Comparison of ENCODE assay signal across 9 cellular contexts in the genomic region with DNA sequence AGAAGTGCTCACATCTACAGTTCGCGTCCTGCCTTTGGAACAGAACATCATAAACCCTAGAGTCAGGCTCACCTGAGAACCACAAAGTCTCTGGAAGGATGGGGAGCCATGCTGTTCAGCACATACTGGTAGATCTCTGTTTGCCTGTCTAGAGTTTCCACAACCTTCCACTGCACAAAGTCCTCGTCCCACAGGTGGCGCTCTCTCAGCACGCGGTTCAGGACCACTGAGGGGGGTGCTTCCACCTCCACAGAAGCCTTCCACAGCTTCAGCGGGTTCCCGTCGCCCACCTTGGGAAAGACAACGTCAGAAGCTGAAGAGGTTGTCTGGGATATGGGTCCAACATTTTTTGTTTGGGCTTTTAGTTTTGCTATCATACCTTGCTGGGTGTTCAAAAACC.
DNase-seq lines count a peak whose midpoint lies in the region; ATAC-seq, FAIRE-seq and TF ChIP-seq lines count a peak whose summit lies in the region.
"Had no signal": no experiment of that assay in that cellular context is flagged by ENCODE, and none has a peak within 500 bp of the region (broad histone marks: within the 10 kb centered on the region; RNA-seq: fewer than 3 reads in every experiment).

No MANE protein-coding gene starts in this region.

- H3K27ac Mint-ChIP-seq in activated naive CD8-positive, alpha-beta T cell treated with anti-CD3 and anti-CD28 coated beads, Interleukin-2, amount 50 U/mL, for 24 hours = no peak overlapping the region
- H3K27ac Mint-ChIP-seq: T-helper 1 cell treated with Interleukin-12 subunit alpha and Interleukin-12 subunit beta and Interleukin-4 antibody, amounts not matched to agents 30 μg/mL and 1 μg/mL, for 36 hours had no signal

- no peak overlapping the region for H3K4me3 ChIP-seq in keratinocyte (ENCODE audit: control insufficient read depth in 2 of 3, extremely low read depth in 1 of 3, insufficient read depth in 2 of 3, low read depth in 1 of 3, low read length in 3 of 3)

- H3K27me3 Mint-ChIP-seq in activated naive CD8-positive, alpha-beta T cell treated with anti-CD3 and anti-CD28 coated beads, Interleukin-2, amount 50 U/mL, for 24 hours = peaks cover 15% of the 10 kb centered on the region

- ATAC-seq in GM19351 (IDR thresholded peaks at IDR 0.05; ENCODE audit: unreplicated experiment) = peak; percentile 35
- ATAC-seq in activated naive CD8-positive, alpha-beta T cell treated with anti-CD3 and anti-CD28 coated beads, Interleukin-2, amount 50 U/mL, for 24 hours = no peak

- FAIRE-seq in keratinocyte (lab: Jason Lieb, UNC) = no peak

- TF ChIP-seq CTCF in AG09319 (IDR thresholded peaks at IDR 0.05; ENCODE audit: low read depth, low read length) (peak; percentile 29), keratinocyte (optimal IDR thresholded peaks at IDR 0.05 in 1 of 3, IDR thresholded peaks at IDR 0.05 in 1 of 3, conservative IDR thresholded peaks at IDR 0.05 in 1 of 3; ENCODE audit: extremely low read depth in 1 of 3, insufficient read depth in 2 of 3, low read length in 3 of 3) (peak; percentile 15 to 57 (median 24))

- H3K9me3 Mint-ChIP-seq in activated naive CD8-positive, alpha-beta T cell treated with anti-CD3 and anti-CD28 coated beads, Interleukin-2, amount 50 U/mL, for 24 hours = no peaks in the 10 kb centered on the region
- H3K9me3 Mint-ChIP-seq: T-helper 1 cell treated with Interleukin-12 subunit alpha and Interleukin-12 subunit beta and Interleukin-4 antibody, amounts not matched to agents 30 μg/mL and 1 μg/mL, for 36 hours had no signal

- no peaks in the 10 kb centered on the region for H4K20me1 ChIP-seq in keratinocyte (ENCODE audit: control insufficient read depth, extremely low read depth, insufficient read depth, low read length)

- H3K79me2 ChIP-seq in keratinocyte (ENCODE audit: control insufficient read depth, insufficient read depth, low read length) = no peaks in the 10 kb centered on the region

- no peak overlapping the region for H3K4me2 ChIP-seq in keratinocyte (ENCODE audit: control insufficient read depth, extremely low read depth, insufficient read depth, low read depth, low read length)

- dilution Hi-C loops in keratinocyte (cut with MboI; ENCODE audit: extremely low pct_ligation_motif_present, low sequenced_read_pairs) = no loop called here

- H3K9me1 ChIP-seq in keratinocyte (ENCODE audit: control insufficient read depth, extremely low read depth, insufficient read depth, low read length) = no peaks in the 10 kb centered on the region

- no peak overlapping the region for H3K4me3 Mint-ChIP-seq in activated naive CD8-positive, alpha-beta T cell treated with anti-CD3 and anti-CD28 coated beads, Interleukin-2, amount 50 U/mL, for 24 hours
- H3K4me3 Mint-ChIP-seq: T-helper 1 cell treated with Interleukin-12 subunit alpha and Interleukin-12 subunit beta and Interleukin-4 antibody, amounts not matched to agents 30 μg/mL and 1 μg/mL, for 36 hours had no signal

- peaks cover 4% of the 10 kb centered on the region for H3K4me1 Mint-ChIP-seq in activated naive CD8-positive, alpha-beta T cell treated with anti-CD3 and anti-CD28 coated beads, Interleukin-2, amount 50 U/mL, for 24 hours

- no peak overlapping the region for H2AFZ ChIP-seq in keratinocyte (ENCODE audit: control insufficient read depth, low read length)

- no peak overlapping the region for H3K27ac ChIP-seq in keratinocyte (ENCODE audit: control insufficient read depth, insufficient read depth, low read length)

- no peak overlapping the region for H3K9ac ChIP-seq in keratinocyte (ENCODE audit: control insufficient read depth, extremely low read depth, insufficient read depth, low read length)

- in situ Hi-C loops in SK-MEL-5 (cut with HindIII; ENCODE audit: low pct_unique_long_range_greater_than_20kb, low sequenced_read_pairs) = no loop called here

- no peaks in the 10 kb centered on the region for H3K36me3 Mint-ChIP-seq in activated naive CD8-positive, alpha-beta T cell treated with anti-CD3 and anti-CD28 coated beads, Interleukin-2, amount 50 U/mL, for 24 hours (ENCODE audit: low read depth)

- H3K36me3 ChIP-seq in keratinocyte (ENCODE audit: control insufficient read depth in 2 of 2, extremely low read depth in 1 of 2, insufficient read depth in 2 of 2, low read length in 2 of 2) = peaks cover 39% of the 10 kb centered on the region in 2 experiments

- no peaks in the 10 kb centered on the region for H3K27me3 ChIP-seq in keratinocyte (ENCODE audit: control insufficient read depth, extremely low read depth, insufficient read depth, low read length)

- H3K9me3 ChIP-seq in keratinocyte (ENCODE audit: control insufficient read depth, low read depth, low read length) = no peaks in the 10 kb centered on the region

- no peaks in the 10 kb centered on the region for H3K4me1 ChIP-seq in keratinocyte (ENCODE audit: control insufficient read depth, extremely low read depth, insufficient read depth, low read length)

- DNase-seq in AG09319 (ENCODE audit: extremely low read depth, low read depth) (no peak), SK-MEL-5 (ENCODE audit: low read depth, low spot score) (peak; percentile 68), keratinocyte (ENCODE audit: low read depth, low spot score) (no peak), NOMO-1 (lab: John Stamatoyannopoulos, UW; ENCODE audit: unreplicated experiment in 2 of 2) (no peak), midbrain (lab: John Stamatoyannopoulos, UW) (no peak), NCI-H446 treated with DMSO at 0.1 percent for 48 hours (lab: John Stamatoyannopoulos, UW) (no peak)
- DNase-seq in activated naive CD8-positive, alpha-beta T cell treated with anti-CD3 and anti-CD28 coated beads, Interleukin-2, amount 50 U/mL, for 24 hours = no peak
